In the genomic region with DNA sequence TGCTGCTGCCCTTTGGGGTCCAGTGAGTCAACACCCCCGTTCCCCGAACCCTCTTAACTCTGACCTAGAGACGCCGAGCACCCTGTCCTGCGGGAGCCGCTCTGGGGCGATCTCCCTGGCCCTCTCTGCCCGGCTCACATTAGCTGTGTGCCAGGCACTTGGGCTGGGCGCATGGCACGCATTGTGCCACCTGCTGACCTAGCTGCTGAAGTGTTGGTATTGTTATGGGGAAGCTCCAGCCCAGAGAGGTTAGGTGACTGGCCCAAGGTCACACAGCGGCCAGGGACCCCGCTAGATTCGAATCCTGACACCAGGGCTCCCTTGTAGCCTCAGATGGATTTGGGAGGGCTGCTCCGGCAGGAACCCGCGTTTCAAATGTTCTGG, we compare ENCODE assay signal across 6 cellular contexts. TPM values are rescaled to one million over a fixed set of nuclear protein-coding genes. Genes with fewer than 3 reads are reported as not detected.
A peak's percentile ranks its signal among the peaks of the same experiment; 100 is the strongest.
DNase-seq lines count a peak whose midpoint lies in the region; ATAC-seq and TF ChIP-seq lines count a peak whose summit lies in the region.

No MANE protein-coding gene starts in this region.

- H3K36me3 Mint-ChIP-seq in central memory CD8-positive, alpha-beta T cell (ENCODE audit: insufficient read depth) = peaks cover 6% of the 10 kb centered on the region

- no peak for TF ChIP-seq CTCF in omental fat pad (IDR thresholded peaks at IDR 0.05)

- peak overlapping the region; percentile 67 for H3K27ac ChIP-seq in KOPT-K1 (ENCODE audit: low read depth, low read length, poor library complexity, severe bottlenecking)

- ATAC-seq in central memory CD8-positive, alpha-beta T cell (replicated peaks; ENCODE audit: extremely low read depth, poor library complexity, severe bottlenecking) = peak; percentile 12
- ATAC-seq in omental fat pad (ENCODE audit: low FRiP score) (peak; percentile 12), GM19324 (IDR thresholded peaks at IDR 0.05; ENCODE audit: low FRiP score, unreplicated experiment) (no peak)

- no peaks in the 10 kb centered on the region for H3K9me3 Mint-ChIP-seq in central memory CD8-positive, alpha-beta T cell

- H3K27ac Mint-ChIP-seq in central memory CD8-positive, alpha-beta T cell (ENCODE audit: low read depth) = peak overlapping the region; percentile 88

- peaks cover 35% of the 10 kb centered on the region for H3K4me1 Mint-ChIP-seq in central memory CD8-positive, alpha-beta T cell

- no peaks in the 10 kb centered on the region for H3K36me3 ChIP-seq in KOPT-K1 (ENCODE audit: insufficient read depth, low read length)

- H3K27me3 Mint-ChIP-seq in central memory CD8-positive, alpha-beta T cell = no peaks in the 10 kb centered on the region

- peak overlapping the region; percentile 88 for H3K4me3 Mint-ChIP-seq in central memory CD8-positive, alpha-beta T cell

- no peaks in the 10 kb centered on the region for H3K9me3 ChIP-seq in KOPT-K1 (ENCODE audit: insufficient read depth, low read length, poor library complexity, severe bottlenecking)

- no peak for DNase-seq in central memory CD8-positive, alpha-beta T cell (ENCODE audit: low spot score in 2 of 2)
- DNase-seq in omental fat pad (ENCODE audit: low spot score) (no peak), COLO829 (ENCODE audit: low spot score) (no peak), DMS79 treated with DMSO at 0.1 percent for 48 hours (lab: John Stamatoyannopoulos, UW) (no peak)

RNA-seq across cellular contexts. Expression of gene HSD17B1, which starts 1.1 kb away (rescaled TPM):
- 1 to 10 TPM; 1.6 to 8.7 (median 3.4) TPM for total RNA-seq in omental fat pad

RNA-seq across cellular contexts. Expression of gene COASY, which starts 8.1 kb away (rescaled TPM):
- 10 to 100 TPM; 21.8 to 33.5 (median 26.2) TPM for total RNA-seq in omental fat pad

RNA-seq across cellular contexts. Expression of gene MLX, which starts 13.0 kb away (rescaled TPM):
- total RNA-seq in omental fat pad = 10 to 100 TPM; 41.8 to 53.0 (median 50.3) TPM

RNA-seq across cellular contexts. Expression of gene NAGLU, which starts 17.8 kb away (rescaled TPM):
- 10 to 100 TPM; 48.5 to 80.9 (median 57.3) TPM for total RNA-seq in omental fat pad

RNA-seq across cellular contexts. Expression of gene PSMC3IP, which starts 23.7 kb away (rescaled TPM):
- total RNA-seq in omental fat pad = 1 to 10 TPM; 1.7 to 4.7 (median 3.3) TPM
